ENCODE assay signal across 1 cellular context in the genomic region with DNA sequence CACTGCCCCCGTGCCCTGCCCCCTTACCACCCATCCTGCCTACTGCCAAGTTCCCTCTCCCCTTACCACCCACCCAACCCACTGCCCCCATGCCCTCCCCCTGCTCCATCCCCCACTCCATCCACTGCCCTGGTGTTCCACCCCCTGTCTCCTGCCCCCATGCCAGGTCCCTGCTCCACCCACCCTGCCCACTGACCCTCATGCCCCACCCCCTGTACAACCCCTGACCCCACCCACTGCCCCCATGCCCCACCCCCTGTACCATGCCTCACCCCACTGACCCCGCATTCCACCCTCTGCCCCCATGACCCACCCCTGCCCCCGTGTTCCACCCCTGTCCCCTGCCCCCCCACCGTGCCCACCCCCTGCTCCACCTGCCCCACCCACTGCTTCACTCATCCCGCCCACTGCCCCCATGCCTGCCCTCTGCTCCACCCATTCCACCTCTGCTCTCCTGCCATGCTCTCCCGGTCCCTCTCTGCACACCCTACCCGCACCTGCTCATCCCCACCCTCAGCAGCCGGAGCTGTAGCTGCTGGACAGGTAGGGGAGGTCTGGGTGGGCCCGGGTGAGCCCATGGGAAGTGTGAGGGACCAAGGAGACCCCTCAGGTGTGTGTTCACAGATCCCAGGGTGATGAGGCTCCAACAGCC.
TF ChIP-seq lines count a peak whose summit lies in the region.

No MANE protein-coding gene starts in this region.

TF ChIP-seq in H1, 55 proteins besides CTCF, POLR2A, EP300 and RAD21:
- TF ChIP-seq RNF2 (IDR thresholded peaks at IDR 0.05; ENCODE audit: borderline replicate concordance, low read depth, low read length, missing control alignments, poor library complexity, severe bottlenecking) (no peak), EZH2 (IDR thresholded peaks at IDR 0.05; ENCODE audit: low read depth, low read length, severe bottlenecking) (no peak), TBP (IDR thresholded peaks at IDR 0.05; ENCODE audit: low read depth, low read length) (no peak), TAF1 (IDR thresholded peaks at IDR 0.05; ENCODE audit: low read depth, low read length) (no peak), JUN (IDR thresholded peaks at IDR 0.05; ENCODE audit: low read depth, low read length) (no peak), CEBPB (IDR thresholded peaks at IDR 0.05; ENCODE audit: low read depth, low read length) (no peak), SP4 (IDR thresholded peaks at IDR 0.05; ENCODE audit: low read length) (no peak), TEAD4 (IDR thresholded peaks at IDR 0.05; ENCODE audit: low read depth, low read length) (no peak), SP2 (IDR thresholded peaks at IDR 0.05; ENCODE audit: low read length) (no peak), GABPA (IDR thresholded peaks at IDR 0.05; ENCODE audit: borderline replicate concordance, insufficient read depth, low read length) (no peak), RXRA (IDR thresholded peaks at IDR 0.05; ENCODE audit: insufficient read depth, low read depth, low read length) (no peak), ZNF274 (IDR thresholded peaks at IDR 0.05; ENCODE audit: borderline replicate concordance, extremely low read depth, low read length) (no peak)
- TF ChIP-seq, protein P1, sequence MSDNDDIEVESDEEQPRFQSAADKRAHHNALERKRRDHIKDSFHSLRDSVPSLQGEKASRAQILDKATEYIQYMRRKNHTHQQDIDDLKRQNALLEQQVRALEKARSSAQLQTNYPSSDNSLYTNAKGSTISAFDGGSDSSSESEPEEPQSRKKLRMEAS (IDR thresholded peaks at IDR 0.05), result no peak
